ENCODE assay signal across 15 cellular contexts in genomic region chr15:96361309-96362000, GRCh38. TPM values are rescaled to one million over a fixed set of nuclear protein-coding genes. Genes with fewer than 3 reads are reported as not detected.
DNase-seq lines count a peak whose midpoint lies in the region; ATAC-seq and TF ChIP-seq lines count a peak whose summit lies in the region.
"Had no signal": no experiment of that assay in that cellular context is flagged by ENCODE, and none has a peak within 500 bp of the region (broad histone marks: within the 10 kb centered on the region; RNA-seq: fewer than 3 reads in every experiment).

No MANE protein-coding gene starts in this region.

- H3K79me2 ChIP-seq in SK-N-SH (ENCODE audit: insufficient read depth) (no peaks in the 10 kb centered on the region), PC-9 (ENCODE audit: low read depth) (no peaks in the 10 kb centered on the region)

- peak; percentile 35 for DNase-seq in SK-N-SH
- peak; percentile 66 for DNase-seq in type B pancreatic cell (ENCODE audit: extremely low spot score, unreplicated experiment)
- DNase-seq in stimulated activated CD4-positive, alpha-beta T cell treated with anti-CD3 and anti-CD28 coated beads, Interleukin-2, amount 100 ng/mL, for 48 hours, result no peak
- DNase-seq in SW480 (ENCODE audit: low spot score), result no peak
- DNase-seq in PC-9, result no peak
- DNase-seq: activated CD4-positive, CD25-positive, alpha-beta regulatory T cell treated with anti-CD3 and anti-CD28 coated beads, Interleukin-2, amount 50 U/mL, for 72 hours; activated T-cell treated with anti-CD3 and anti-CD28 coated beads, Interleukin-2, amount 50 U/mL, for 24 hours; immature natural killer cell; naive thymus-derived CD4-positive, alpha-beta T cell; NCI-H510A; stimulated activated CD4-positive, alpha-beta T cell treated with anti-CD3 and anti-CD28 coated beads, Interleukin-2, amount 100 ng/mL, for 24 hours had no signal

- H3K27ac ChIP-seq in SK-N-SH (ENCODE audit: low read depth in 2 of 2, low read length in 1 of 2) (no peak overlapping the region), ectodermal cell (ENCODE audit: insufficient read depth, low read depth, low read length, poor library complexity, severe bottlenecking) (no peak overlapping the region), PC-9 (no peak overlapping the region)

- TF ChIP-seq EP300 in SK-N-SH (IDR thresholded peaks at IDR 0.05; ENCODE audit: borderline replicate concordance in 1 of 2, low read depth in 1 of 2, low read length in 1 of 2), result no peak

- H3K36me3 ChIP-seq in SK-N-SH (replicated peaks in 1 of 2; ENCODE audit: control insufficient read depth in 1 of 2, insufficient read depth in 2 of 2, low read length in 1 of 2) (no peaks in the 10 kb centered on the region), ectodermal cell (ENCODE audit: control insufficient read depth, insufficient read depth, low read length) (no peaks in the 10 kb centered on the region), PC-9 (ENCODE audit: low read depth) (no peaks in the 10 kb centered on the region)

- POLR2A ChIA-PET in SK-N-SH (lab: Yijun Ruan, JAX), result no interaction called here
- POLR2A ChIA-PET in PC-9 (lab: Charles Lee; ENCODE audit: unreplicated experiment), result no interaction called here

- H4K20me1 ChIP-seq in SK-N-SH (ENCODE audit: insufficient read depth), result no peaks in the 10 kb centered on the region
- no peaks in the 10 kb centered on the region for H4K20me1 ChIP-seq in PC-9 (ENCODE audit: insufficient read depth)

- H3K9me3 ChIP-seq in SK-N-SH (no peaks in the 10 kb centered on the region), ectodermal cell (ENCODE audit: control insufficient read depth, low read length) (no peaks in the 10 kb centered on the region), PC-9 (ENCODE audit: insufficient read depth, low read depth) (no peaks in the 10 kb centered on the region)

- intact Hi-C loops in PC-9 (cut with micrococcal nuclease; ENCODE audit: unreplicated experiment), result no loop called here

- TF ChIP-seq RAD21 in SK-N-SH (IDR thresholded peaks at IDR 0.05; ENCODE audit: low read length), result no peak

- no TSS peak for BruUV-seq in PC-9 (replicated peaks; lab: Mats Ljungman, UMichigan)

- H3K27ac Mint-ChIP-seq in nephron, result no peak overlapping the region
- peak overlapping the region; percentile 51 for H3K27ac Mint-ChIP-seq in type B pancreatic cell
- H3K27ac Mint-ChIP-seq: activated T-cell treated with anti-CD3 and anti-CD28 coated beads, Interleukin-2, amount 50 U/mL, for 24 hours; immature natural killer cell; stimulated activated naive CD8-positive, alpha-beta T cell treated with anti-CD3 and anti-CD28 coated beads, Interleukin-15, Interleukin-2, amounts not matched to agents 100 ng/mL and 50 ng/mL, for 24 hours had no signal

- H3F3A ChIP-seq in SK-N-SH (replicated peaks; ENCODE audit: insufficient read depth), result no peaks in the 10 kb centered on the region
- no peaks in the 10 kb centered on the region for H3F3A ChIP-seq in PC-9 (ENCODE audit: insufficient read depth, low read depth)

- no peak for ATAC-seq in SK-N-SH treated with all-trans-retinoic acid at 6 μM for 48 hours
- ATAC-seq: naive thymus-derived CD4-positive, alpha-beta T cell had no signal

- WGBS in SK-N-SH (ENCODE audit: low lambda C conversion rate), result 34% methylated on average over 24 of the region's 33 CpGs
- 0 to 2% methylated on average over 31 to 33 of the region's 33 CpGs for WGBS in ectodermal cell, 2 experiments

- H3K4me1 Mint-ChIP-seq in nephron (peaks cover 45% of the 10 kb centered on the region), type B pancreatic cell (ENCODE audit: unreplicated experiment) (peaks cover 51% of the 10 kb centered on the region)

- H3K9ac ChIP-seq in SK-N-SH, result no peak overlapping the region

- H3K27me3 Mint-ChIP-seq in nephron (ENCODE audit: low read depth) (peaks cover 98% of the 10 kb centered on the region), type B pancreatic cell (peaks cover 93% of the 10 kb centered on the region)

- no peak overlapping the region for H3K4me3 ChIP-seq in SK-N-SH (ENCODE audit: low read depth in 2 of 2, low read length in 1 of 2)
- peak overlapping the region; percentile 44 for H3K4me3 ChIP-seq in ectodermal cell (ENCODE audit: insufficient read depth, low read depth, low read length)
- H3K4me3 ChIP-seq in PC-9, result no peak overlapping the region

- H3K9me2 ChIP-seq in SK-N-SH, result no peaks in the 10 kb centered on the region
- no peaks in the 10 kb centered on the region for H3K9me2 ChIP-seq in PC-9 (ENCODE audit: insufficient read depth)

- H3K4me3 Mint-ChIP-seq in nephron (peak overlapping the region in 2 of 3 experiments; percentile 63 to 79), type B pancreatic cell (peak overlapping the region; percentile 83)
- H3K4me3 Mint-ChIP-seq: activated T-cell treated with anti-CD3 and anti-CD28 coated beads, Interleukin-2, amount 50 U/mL, for 24 hours; stimulated activated naive CD8-positive, alpha-beta T cell treated with anti-CD3 and anti-CD28 coated beads, Interleukin-15, Interleukin-2, amounts not matched to agents 100 ng/mL and 50 ng/mL, for 24 hours had no signal

- CTCF ChIA-PET in SK-N-SH (lab: Yijun Ruan, JAX), result interaction anchor here (0.6 to 1.5 kb wide), 4 partner anchors 34 to 1178 kb away, joined by 3 to 6 read pairs (median 4); no protein-coding TSS in a partner anchor
- CTCF ChIA-PET in PC-9 (lab: Charles Lee), result no interaction called here

- H3K4me2 ChIP-seq in SK-N-SH (no peak overlapping the region), PC-9 (no peak overlapping the region)

- H3K27me3 ChIP-seq in SK-N-SH (ENCODE audit: insufficient read depth) (peaks cover 92% of the 10 kb centered on the region), ectodermal cell (ENCODE audit: control insufficient read depth, insufficient read depth, low read length, poor library complexity, severe bottlenecking) (peaks cover 100% of the 10 kb centered on the region), PC-9 (ENCODE audit: insufficient read depth, low read depth) (no peaks in the 10 kb centered on the region)

- H2AFZ ChIP-seq in SK-N-SH (ENCODE audit: low read depth), result no peak overlapping the region
- H2AFZ ChIP-seq in PC-9, result no peak overlapping the region

- TF ChIP-seq CTCF in SK-N-SH (IDR thresholded peaks at IDR 0.05), result no peak
- TF ChIP-seq CTCF in nephron (IDR thresholded peaks at IDR 0.05; ENCODE audit: unreplicated experiment in 3 of 3), result no peak
- no peak for TF ChIP-seq CTCF in type B pancreatic cell (conservative IDR thresholded peaks at IDR 0.05)
- no peak for TF ChIP-seq CTCF in PC-9 (conservative IDR thresholded peaks at IDR 0.05)

- H3K36me3 Mint-ChIP-seq in nephron (ENCODE audit: low read depth) (peaks cover 7% of the 10 kb centered on the region), type B pancreatic cell (peaks cover 3% of the 10 kb centered on the region)

- H3K4me1 ChIP-seq in SK-N-SH (ENCODE audit: control insufficient read depth in 1 of 2, insufficient read depth in 2 of 2, low read depth in 1 of 2, low read length in 1 of 2) (peaks cover 0 to 4% of the 10 kb centered on the region in 2 experiments; a peak in 1 of 4 replicates), ectodermal cell (ENCODE audit: control insufficient read depth, insufficient read depth, low read length) (peaks cover 70% of the 10 kb centered on the region), PC-9 (replicated peaks; ENCODE audit: insufficient read depth) (no peaks in the 10 kb centered on the region; the same call in 1 of the 2 replicates)

- no peaks in the 10 kb centered on the region for H3K9me3 Mint-ChIP-seq in nephron
- no peaks in the 10 kb centered on the region for H3K9me3 Mint-ChIP-seq in type B pancreatic cell

TF ChIP-seq in SK-N-SH, 30 proteins besides CTCF, POLR2A, EP300 and RAD21 (continues in another document):
- TF ChIP-seq TEAD4 (IDR thresholded peaks at IDR 0.05; ENCODE audit: borderline replicate concordance, insufficient read depth) (no peak), FOXM1 (IDR thresholded peaks at IDR 0.05; ENCODE audit: low read depth) (no peak)

TF ChIP-seq in SK-N-SH treated with all-trans-retinoic acid at 6 μM for 48 hours, 23 proteins besides CTCF, POLR2A, EP300 and RAD21 (continues in another document):
- TF ChIP-seq GLIS3 (CRISPR knock-in tag; IDR thresholded peaks at IDR 0.05) (no peak), CSDC2 (CRISPR knock-in tag; IDR thresholded peaks at IDR 0.05) (no peak), RARB (CRISPR knock-in tag; IDR thresholded peaks at IDR 0.05) (no peak), TSHZ2 (CRISPR knock-in tag; IDR thresholded peaks at IDR 0.05) (no peak)

RNA-seq across cellular contexts. Expression of gene NR2F2, which starts 31.0 kb away (rescaled TPM):
- 2.8 and 3.9 TPM in 2 replicates for polyA plus RNA-seq in SK-N-SH (2012; rRNA removed)
- polyA plus RNA-seq in SK-N-SH (2012; cell fraction: cytosol; rRNA removed), result 2.8 and 3.7 TPM in 2 replicates
- 3.8 and 5.0 TPM in 2 replicates for polyA plus RNA-seq in SK-N-SH (2012; cell fraction: nucleus; rRNA removed)
- polyA plus RNA-seq in ectodermal cell (2013, experiment 1 of 4), result 101 TPM
- polyA plus RNA-seq in ectodermal cell (2013, experiment 2 of 4), result 117 TPM
- polyA plus RNA-seq in ectodermal cell (2013, experiment 3 of 4), result 80.0 TPM
- polyA plus RNA-seq in ectodermal cell (2013, experiment 4 of 4), result 97.4 TPM
- 135 and 270 TPM in 2 replicates for total RNA-seq in type B pancreatic cell (ENCODE audit: low replicate concordance)
- 48.4 and 72.1 TPM in 2 replicates for total RNA-seq in PC-9 (2021)
- total RNA-seq: naive thymus-derived CD4-positive, alpha-beta T cell had no signal
- polyA plus RNA-seq: immature natural killer cell; naive thymus-derived CD4-positive, alpha-beta T cell had no signal

Comparison
In these comparisons a context has a peak if more than half of its experiments do, and no peak if none do; other contexts are left out.
1. DNase-seq: peak in SK-N-SH (single experiment) and type B pancreatic cell (single experiment); none in stimulated activated CD4-positive, alpha-beta T cell treated with anti-CD3 and anti-CD28 coated beads, Interleukin-2, amount 100 ng/mL, for 48 hours (0 of 2), SW480 (single experiment) and PC-9 (0 of 2).